In genomic region chr1:147579532-147580199, GRCh38 we compare ENCODE assay signal across 1 cellular context.
TF ChIP-seq lines count a peak whose summit lies in the region.

No MANE protein-coding gene starts in this region.

TF ChIP-seq in HepG2, 621 proteins besides CTCF, POLR2A, EP300 and RAD21 (continued from another document and continues in another):
- TF ChIP-seq POLR2G (IDR thresholded peaks at IDR 0.05; ENCODE audit: low read depth, low read length) (peak; percentile 37; the same call in 1 of the 2 replicates), BCL6 (CRISPR knock-in tag; IDR thresholded peaks at IDR 0.05) (peak; percentile 27; the same call in 1 of the 2 replicates), ERF (CRISPR knock-in tag; IDR thresholded peaks at IDR 0.05) (no peak), PRDM10 (CRISPR knock-in tag; IDR thresholded peaks at IDR 0.05; ENCODE audit: low read depth) (0 out of 2 replicates have a peak, but pooled peaks have one; percentile 4), CREM (IDR thresholded peaks at IDR 0.05) (no peak), CREM (CRISPR knock-in tag; IDR thresholded peaks at IDR 0.05) (no peak), KAT2B (IDR thresholded peaks at IDR 0.05; ENCODE audit: borderline replicate concordance, low read depth, low read length) (no peak), ZNF512B (CRISPR knock-in tag; IDR thresholded peaks at IDR 0.05; ENCODE audit: borderline replicate concordance) (peak; percentile 63; the same call in 1 of the 2 replicates), NR2F6 (IDR thresholded peaks at IDR 0.05) (no peak), NR2F6 (CRISPR knock-in tag; IDR thresholded peaks at IDR 0.05) (0 out of 2 replicates have a peak, but pooled peaks have one; percentile 11), MYC (CRISPR knock-in tag; IDR thresholded peaks at IDR 0.05; ENCODE audit: borderline replicate concordance) (no peak), ZNF674 (CRISPR knock-in tag; IDR thresholded peaks at IDR 0.05; ENCODE audit: low read depth) (no peak), ZNF563 (CRISPR knock-in tag; IDR thresholded peaks at IDR 0.05) (no peak), ZNF264 (CRISPR knock-in tag; IDR thresholded peaks at IDR 0.05) (0 out of 2 replicates have a peak, but pooled peaks have one; percentile 37), ATF1 (CRISPR knock-in tag; IDR thresholded peaks at IDR 0.05) (no peak), YEATS4 (CRISPR knock-in tag; IDR thresholded peaks at IDR 0.05; ENCODE audit: borderline replicate concordance) (no peak), MLXIP (CRISPR knock-in tag; IDR thresholded peaks at IDR 0.05; ENCODE audit: borderline replicate concordance) (no peak), ZSCAN5A (CRISPR knock-in tag; IDR thresholded peaks at IDR 0.05; ENCODE audit: borderline replicate concordance) (no peak), DMTF1 (CRISPR knock-in tag; IDR thresholded peaks at IDR 0.05) (no peak), MTA1 (CRISPR knock-in tag; IDR thresholded peaks at IDR 0.05; ENCODE audit: borderline replicate concordance) (no peak), ZNF292 (CRISPR knock-in tag; IDR thresholded peaks at IDR 0.05; ENCODE audit: borderline replicate concordance, low read depth) (peak; percentile 66; the same call in 1 of the 2 replicates), PAWR (CRISPR knock-in tag; IDR thresholded peaks at IDR 0.05; ENCODE audit: borderline replicate concordance) (no peak), ZNF570 (CRISPR knock-in tag; IDR thresholded peaks at IDR 0.05; ENCODE audit: borderline replicate concordance) (no peak), ZUFSP (CRISPR knock-in tag; IDR thresholded peaks at IDR 0.05; ENCODE audit: borderline replicate concordance) (no peak), ZNF720 (CRISPR knock-in tag; IDR thresholded peaks at IDR 0.05) (no peak), SOX5 (CRISPR knock-in tag; IDR thresholded peaks at IDR 0.05; ENCODE audit: borderline replicate concordance) (peak; percentile 81; the same call in 1 of the 2 replicates), RNF2 (conservative IDR thresholded peaks at IDR 0.05; ENCODE audit: low read depth) (no peak), TARDBP (CRISPR knock-in tag; IDR thresholded peaks at IDR 0.05) (peak; percentile 46; the same call in 1 of the 2 replicates), ISL2 (CRISPR knock-in tag; IDR thresholded peaks at IDR 0.05) (no peak), ATF2 (CRISPR knock-in tag; IDR thresholded peaks at IDR 0.05) (no peak), RXRB (CRISPR knock-in tag; IDR thresholded peaks at IDR 0.05; ENCODE audit: borderline replicate concordance) (no peak), ZNF136 (CRISPR knock-in tag; IDR thresholded peaks at IDR 0.05; ENCODE audit: low read depth) (no peak), RXRA (CRISPR knock-in tag; IDR thresholded peaks at IDR 0.05) (no peak), ARNT2 (CRISPR knock-in tag; IDR thresholded peaks at IDR 0.05; ENCODE audit: low read depth) (no peak), RFX1 (IDR thresholded peaks at IDR 0.05) (no peak), ZBTB2 (CRISPR knock-in tag; IDR thresholded peaks at IDR 0.05; ENCODE audit: low read depth) (no peak), ZNF652 (CRISPR knock-in tag; IDR thresholded peaks at IDR 0.05; ENCODE audit: borderline replicate concordance, low read depth) (no peak), NFKBIZ (CRISPR knock-in tag; IDR thresholded peaks at IDR 0.05) (no peak), KDM2A (CRISPR knock-in tag; IDR thresholded peaks at IDR 0.05; ENCODE audit: borderline replicate concordance, low read depth) (no peak), MYNN (CRISPR knock-in tag; IDR thresholded peaks at IDR 0.05; ENCODE audit: low read depth) (no peak), ZNF547 (CRISPR knock-in tag; IDR thresholded peaks at IDR 0.05) (no peak), ZNF317 (CRISPR knock-in tag; IDR thresholded peaks at IDR 0.05) (no peak), CREB1 (IDR thresholded peaks at IDR 0.05) (no peak), CREB1 (CRISPR knock-in tag; IDR thresholded peaks at IDR 0.05) (no peak), ZNF468 (CRISPR knock-in tag; IDR thresholded peaks at IDR 0.05) (no peak)
